17 cellular contexts compared by ENCODE assay signal in the genomic region with DNA sequence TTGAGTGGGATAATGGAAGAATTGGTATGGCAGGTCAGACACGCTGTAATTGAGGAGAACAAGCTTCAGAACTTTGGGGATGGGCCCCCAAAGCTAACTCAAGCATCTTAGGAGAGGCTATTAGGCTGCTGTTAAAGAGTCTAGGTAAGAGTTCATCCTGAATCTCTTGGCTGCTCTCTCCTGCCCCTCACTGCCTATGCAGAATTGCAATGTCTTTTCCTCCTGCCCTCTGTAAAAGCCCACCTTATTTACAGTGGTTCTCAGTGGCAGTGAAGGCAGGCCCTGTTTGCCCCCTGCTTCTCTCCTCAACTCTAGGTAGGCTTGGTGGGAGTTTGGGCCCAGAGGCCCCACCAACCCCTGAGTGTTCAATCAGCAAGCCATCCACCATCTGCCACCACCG. TPM values are rescaled to one million over a fixed set of nuclear protein-coding genes. Genes with fewer than 3 reads are reported as not detected.
DNase-seq lines count a peak whose midpoint lies in the region; ATAC-seq, FAIRE-seq and TF ChIP-seq lines count a peak whose summit lies in the region.
"Had no signal": no experiment of that assay in that cellular context is flagged by ENCODE, and none has a peak within 500 bp of the region (broad histone marks: within the 10 kb centered on the region; RNA-seq: fewer than 3 reads in every experiment).

No MANE protein-coding gene starts in this region.

- H3K27ac ChIP-seq in endodermal cell (ENCODE audit: low read depth, low read length) (no peak overlapping the region), thoracic aorta (peak overlapping the region; percentile 25 to 47), kidney (ENCODE audit: low read depth in 2 of 2, low read length in 2 of 2) (no peak overlapping the region), foreskin keratinocyte (no peak overlapping the region)
- H3K27ac ChIP-seq: BLaER1, RWPE1, SJSA1 had no signal

- H3K4me1 ChIP-seq in endodermal cell (ENCODE audit: control insufficient read depth, insufficient read depth, low read length) (peaks cover 29% of the 10 kb centered on the region), thoracic aorta (ENCODE audit: control insufficient read depth in 1 of 2, low read depth in 2 of 2) (peaks cover 18 to 24% of the 10 kb centered on the region in 2 donors), kidney (ENCODE audit: control insufficient read depth in 1 of 2, insufficient read depth in 1 of 2, low read depth in 1 of 2, low read length in 2 of 2) (no peaks in the 10 kb centered on the region), foreskin keratinocyte (no peaks in the 10 kb centered on the region)
- H3K4me1 ChIP-seq: BLaER1, SJSA1 had no signal

- WGBS in endodermal cell (ENCODE audit: insufficient coverage in 1 of 2, insufficient read length in 1 of 2), 2 experiments: 93 to 100% methylated on average over 2 of the region's 2 CpGs

- no peaks in the 10 kb centered on the region for H3K9me3 Mint-ChIP-seq in endodermal cell
- H3K9me3 Mint-ChIP-seq: T-helper 2 cell treated with Interferon-gamma antibody and Interleukin-4, amounts not matched to agents 5 μg/mL and 100 μg/mL, for 36 hours had no signal

- H3K36me3 Mint-ChIP-seq in endodermal cell (ENCODE audit: low read depth): peaks cover 14% of the 10 kb centered on the region

- H3K9me3 ChIP-seq in endodermal cell (ENCODE audit: control insufficient read depth, low read length) (no peaks in the 10 kb centered on the region), thoracic aorta (no peaks in the 10 kb centered on the region), kidney (ENCODE audit: control insufficient read depth in 1 of 2, low read length in 2 of 2) (no peaks in the 10 kb centered on the region)
- H3K9me3 ChIP-seq: BLaER1, SJSA1 had no signal

- no peaks in the 10 kb centered on the region for H3K27me3 Mint-ChIP-seq in endodermal cell (ENCODE audit: insufficient read depth)

- H3K4me3 ChIP-seq in endodermal cell (ENCODE audit: low read length) (no peak overlapping the region), thoracic aorta (no peak overlapping the region), kidney (ENCODE audit: low read length in 2 of 2) (no peak overlapping the region)
- H3K4me3 ChIP-seq: BLaER1, SJSA1 had no signal

- H3K36me3 ChIP-seq in endodermal cell (ENCODE audit: control insufficient read depth, insufficient read depth, low read length): peaks cover 25% of the 10 kb centered on the region
- H3K36me3 ChIP-seq in thoracic aorta: peaks cover 4% of the 10 kb centered on the region
- H3K36me3 ChIP-seq in kidney (ENCODE audit: control insufficient read depth in 1 of 2, insufficient read depth in 2 of 2, low read length in 2 of 2): no peaks in the 10 kb centered on the region
- H3K36me3 ChIP-seq: BLaER1, SJSA1 had no signal

- DNase-seq in NCI-H2171 treated with DMSO at 0.1 percent for 48 hours (lab: John Stamatoyannopoulos, UW) (peak; percentile 12), NCI-H2171 (lab: John Stamatoyannopoulos, UW) (no peak), NCI-H1694 (lab: John Stamatoyannopoulos, UW) (peak; percentile 48), endodermal cell (peak; percentile 65), thoracic aorta (ENCODE audit: low spot score) (no peak), DMS53 (lab: John Stamatoyannopoulos, UW) (no peak), kidney (no peak), foreskin keratinocyte (no peak)
- DNase-seq: 8988T, DMS153, GOT3, NCI-H146, SW 1271 had no signal

- peaks cover 50% of the 10 kb centered on the region for H3K4me1 Mint-ChIP-seq in endodermal cell

- intact Hi-C loops in kidney (cut with DNase I): no loop called here

- H3K4me3 Mint-ChIP-seq in endodermal cell: no peak overlapping the region
- H3K4me3 Mint-ChIP-seq: T-helper 2 cell treated with Interferon-gamma antibody and Interleukin-4, amounts not matched to agents 5 μg/mL and 100 μg/mL, for 36 hours had no signal

- H3K27me3 ChIP-seq in endodermal cell (ENCODE audit: control insufficient read depth, insufficient read depth, low read length, poor library complexity, severe bottlenecking): no peaks in the 10 kb centered on the region
- H3K27me3 ChIP-seq in thoracic aorta (replicated peaks; ENCODE audit: insufficient read depth): no peaks in the 10 kb centered on the region
- no peaks in the 10 kb centered on the region for H3K27me3 ChIP-seq in foreskin keratinocyte
- H3K27me3 ChIP-seq: BLaER1 had no signal

- FAIRE-seq in kidney (lab: Jason Lieb, UNC): no peak

- TF ChIP-seq CTCF in endodermal cell (conservative IDR thresholded peaks at IDR 0.05) (peak; percentile 63), thoracic aorta (IDR thresholded peaks at IDR 0.05) (no peak), kidney (IDR thresholded peaks at IDR 0.05; ENCODE audit: borderline replicate concordance, extremely low read depth, insufficient read depth) (no peak), foreskin keratinocyte (conservative IDR thresholded peaks at IDR 0.05) (no peak)

- H3K9ac ChIP-seq in endodermal cell (ENCODE audit: extremely low read depth, low read length, poor library complexity, severe bottlenecking) (no peak overlapping the region), kidney (ENCODE audit: low read length in 2 of 2) (no peak overlapping the region)
- H3K9ac ChIP-seq: BLaER1 had no signal

- no peak for ATAC-seq in thoracic aorta (ENCODE audit: insufficient number of reproducible peaks, low FRiP score, low read depth)
- ATAC-seq in foreskin keratinocyte: no peak

- no peak overlapping the region for H3K27ac Mint-ChIP-seq in endodermal cell
- H3K27ac Mint-ChIP-seq: T-helper 2 cell treated with Interferon-gamma antibody and Interleukin-4, amounts not matched to agents 5 μg/mL and 100 μg/mL, for 36 hours had no signal

RNA-seq across cellular contexts. Expression of a gene that starts 55.0 kb away (rescaled TPM):
- 10 to 100 TPM; 20.4 to 21.9 TPM for total RNA-seq in endodermal cell
- 38.1 TPM for polyA plus RNA-seq in endodermal cell (2013, experiment 1 of 2)
- polyA plus RNA-seq in endodermal cell (2013, experiment 2 of 2): 39.9 TPM
- 10 to 100 TPM; 12.9 to 18.1 TPM for total RNA-seq in thoracic aorta
- total RNA-seq in kidney: 42.8 TPM
- polyA plus RNA-seq in kidney (ENCODE audit: insufficient read depth, low read depth, low replicate concordance): 22.6 TPM
- 21.1 and 22.4 TPM in 2 replicates for total RNA-seq in foreskin keratinocyte
- polyA plus RNA-seq in foreskin keratinocyte: 13.9 and 14.6 TPM in 2 replicates

Comparison
In these comparisons a context has a peak if more than half of its experiments do, and no peak if none do; other contexts are left out.
1. DNase-seq: peak in NCI-H2171 treated with DMSO at 0.1 percent for 48 hours (single experiment), NCI-H1694 (single experiment) and endodermal cell (single experiment); none in NCI-H2171 (single experiment), thoracic aorta (single experiment), DMS53 (single experiment), kidney (single experiment) and foreskin keratinocyte (0 of 2).
2. H3K27ac ChIP-seq: peak in thoracic aorta (2 of 2); none in endodermal cell (single experiment), kidney (0 of 2) and foreskin keratinocyte (single experiment).